In the genomic region with DNA sequence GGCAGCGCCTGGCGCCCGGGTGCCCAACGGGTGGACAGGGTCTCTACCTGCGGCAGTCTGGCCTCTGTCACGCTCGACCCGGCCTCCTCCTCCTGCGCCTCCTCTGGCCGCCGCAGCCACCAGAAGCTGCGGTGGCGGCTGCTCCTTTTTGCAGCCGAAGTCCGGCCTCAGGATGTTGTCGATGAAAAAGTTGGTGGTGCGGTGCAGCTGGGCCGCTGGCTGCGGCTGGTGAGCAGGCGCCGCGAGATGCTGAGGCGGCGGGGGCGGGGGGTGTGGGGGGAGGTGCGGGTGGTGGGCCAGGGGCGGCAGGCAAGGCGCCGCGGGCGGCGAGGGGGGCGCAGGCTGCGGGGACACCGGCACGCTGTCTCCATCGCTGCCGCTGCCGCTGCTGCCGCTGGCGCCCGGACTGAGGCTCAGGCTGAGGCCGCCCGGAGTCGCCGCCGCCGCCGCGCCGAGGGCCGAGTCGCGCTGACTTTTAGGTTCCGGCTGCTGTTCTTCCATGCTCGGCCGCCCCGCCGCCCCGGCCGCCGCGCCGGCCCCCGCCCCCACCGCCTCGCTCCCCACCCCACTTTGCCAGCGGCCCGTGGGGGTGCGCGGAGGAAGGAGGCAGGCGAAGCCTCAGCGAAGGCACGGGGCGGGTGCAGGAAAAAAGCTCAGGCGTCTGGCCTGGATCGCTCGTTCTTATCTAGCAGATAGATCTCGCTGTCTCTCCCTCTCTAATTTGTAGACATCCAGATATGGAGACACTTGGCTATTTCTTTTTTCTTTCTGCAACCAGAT, we compare ENCODE assay signal across 9 cellular contexts. TPM values are rescaled to one million over a fixed set of nuclear protein-coding genes. Genes with fewer than 3 reads are reported as not detected.
DNase-seq lines count a peak whose midpoint lies in the region; ATAC-seq and TF ChIP-seq lines count a peak whose summit lies in the region.
"Had no signal": no experiment of that assay in that cellular context is flagged by ENCODE, and none has a peak within 500 bp of the region (broad histone marks: within the 10 kb centered on the region; RNA-seq: fewer than 3 reads in every experiment).

No MANE protein-coding gene starts in this region.

- H3K4me1 ChIP-seq in fibroblast of lung (ENCODE audit: control insufficient read depth, extremely low read depth, insufficient read depth, low read length) (no peaks in the 10 kb centered on the region), gastrocnemius medialis (peaks cover 5 to 9% of the 10 kb centered on the region in 2 donors)
- H3K4me1 ChIP-seq: BE2C had no signal

- DNase-seq in NCI-H748 (lab: John Stamatoyannopoulos, UW; ENCODE audit: unreplicated experiment) (peak; percentile 43), NCI-H748 treated with DMSO at 0.1 percent for 48 hours (lab: John Stamatoyannopoulos, UW) (no peak), NCI-H526 treated with DMSO at 0.1 percent for 48 hours (lab: John Stamatoyannopoulos, UW) (peak; percentile 83), fibroblast of lung (ENCODE audit: low read depth in 2 of 2) (no peak), gastrocnemius medialis (no peak), C1 segment of cervical spinal cord (lab: John Stamatoyannopoulos, UW) (no peak), cerebellar nuclear complex (lab: John Stamatoyannopoulos, UW) (no peak)
- DNase-seq: BE2C had no signal

- in situ Hi-C loops in gastrocnemius medialis (cut with MboI; ENCODE audit: low sequenced_read_pairs in 4 of 4), result loop anchor here in 1 of 4 donors (10.0 kb wide), 1 partner anchor 532 kb away; no protein-coding TSS in a partner anchor

- no peak for ATAC-seq in gastrocnemius medialis
- ATAC-seq in HG03460 (IDR thresholded peaks at IDR 0.05; ENCODE audit: unreplicated experiment), result no peak

- no peak for TF ChIP-seq POLR2A in gastrocnemius medialis (IDR thresholded peaks at IDR 0.05)

- H2AFZ ChIP-seq in fibroblast of lung (ENCODE audit: low read length), result no peak overlapping the region

- H3K27me3 ChIP-seq in fibroblast of lung (ENCODE audit: control insufficient read depth, insufficient read depth, low read length) (peaks cover 81% of the 10 kb centered on the region), gastrocnemius medialis (no peaks in the 10 kb centered on the region)

- H3K27ac ChIP-seq in fibroblast of lung (ENCODE audit: insufficient read depth, low read length) (no peak overlapping the region), gastrocnemius medialis (peak overlapping the region; percentile 92 to 97 (median 96))

- intact Hi-C loops in gastrocnemius medialis (cut with DNase I; ENCODE audit: low total_unique reads), result loop anchor here (5.0 kb wide), 1 partner anchor 910 kb away; the partner anchor contains the start of gene PTPN4

- H3K9ac ChIP-seq in fibroblast of lung (ENCODE audit: insufficient read depth, low read length), result no peak overlapping the region

- H3K4me3 ChIP-seq in fibroblast of lung (replicated peaks in 1 of 4; ENCODE audit: control extremely low read depth in 1 of 4, insufficient read depth in 1 of 4, low read depth in 3 of 4, low read length in 4 of 4), result peak overlapping the region in 3 of 4 experiments; percentile 10 to 28 (median 21)
- H3K4me3 ChIP-seq in gastrocnemius medialis, result peak overlapping the region; percentile 56 to 93 (median 80)

- H3K9me3 ChIP-seq in fibroblast of lung (ENCODE audit: control insufficient read depth, insufficient read depth, low read depth, low read length) (no peaks in the 10 kb centered on the region), gastrocnemius medialis (no peaks in the 10 kb centered on the region)
- H3K9me3 ChIP-seq: BE2C had no signal

- no peaks in the 10 kb centered on the region for H3K79me2 ChIP-seq in fibroblast of lung (ENCODE audit: control insufficient read depth, insufficient read depth, low read length)

- peak overlapping the region; percentile 25 for H3K4me2 ChIP-seq in fibroblast of lung (ENCODE audit: extremely low read depth, insufficient read depth, low read length)

- H3K36me3 ChIP-seq in fibroblast of lung (ENCODE audit: control insufficient read depth, insufficient read depth, low read length) (no peaks in the 10 kb centered on the region), gastrocnemius medialis (no peaks in the 10 kb centered on the region)
- H3K36me3 ChIP-seq: BE2C had no signal

- TF ChIP-seq CTCF in fibroblast of lung (conservative IDR thresholded peaks at IDR 0.05 in 1 of 2, IDR thresholded peaks at IDR 0.05 in 1 of 2; ENCODE audit: low read depth in 1 of 2, low read length in 2 of 2) (no peak), gastrocnemius medialis (IDR thresholded peaks at IDR 0.05 in 4 of 5, conservative IDR thresholded peaks at IDR 0.05 in 1 of 5) (peak in 1 of 5 experiments; percentile 11)

- H4K20me1 ChIP-seq in fibroblast of lung (ENCODE audit: control insufficient read depth, extremely low read depth, insufficient read depth, low read length), result no peaks in the 10 kb centered on the region

RNA-seq across cellular contexts. Expression of gene EN1, which starts 0.6 kb away (rescaled TPM):
- total RNA-seq in fibroblast of lung, result under 0.01 TPM in 1 of 2 replicates, not detected in the other
- polyA plus RNA-seq in fibroblast of lung, result 0.03 TPM in 1 of 2 replicates, not detected in the other
- polyA plus RNA-seq in fibroblast of lung (2012), result 0.23 TPM in 1 of 2 replicates, not detected in the other
- polyA minus RNA-seq in fibroblast of lung (ENCODE audit: low replicate concordance), result not detected in 2 replicates
- total RNA-seq in gastrocnemius medialis, result 10 to 100 TPM in 1 of 4 donors, 1 to 10 TPM in 3; 3.9 to 11.0 (median 6.7) TPM

Comparison
In these comparisons a context has a peak if more than half of its experiments do, and no peak if none do; other contexts are left out.
1. DNase-seq: peak in NCI-H748 (single experiment) and NCI-H526 treated with DMSO at 0.1 percent for 48 hours (single experiment); none in NCI-H748 treated with DMSO at 0.1 percent for 48 hours (single experiment), fibroblast of lung (0 of 2), gastrocnemius medialis (0 of 2), C1 segment of cervical spinal cord (0 of 14) and cerebellar nuclear complex (0 of 2).